ENCODE assay signal across 12 cellular contexts in genomic region chr2:33212151-33212550, GRCh38.
DNase-seq lines count a peak whose midpoint lies in the region; ATAC-seq and TF ChIP-seq lines count a peak whose summit lies in the region.
"Had no signal": no experiment of that assay in that cellular context is flagged by ENCODE, and none has a peak within 500 bp of the region (broad histone marks: within the 10 kb centered on the region; RNA-seq: fewer than 3 reads in every experiment).

No MANE protein-coding gene starts in this region.

- TF ChIP-seq CTCF in RWPE2 (IDR thresholded peaks at IDR 0.05; ENCODE audit: poor library complexity, severe bottlenecking) (no peak), body of pancreas (IDR thresholded peaks at IDR 0.05) (no peak), progenitor cell of endocrine pancreas (IDR thresholded peaks at IDR 0.05; ENCODE audit: unreplicated experiment) (no peak)

- H3K4me2 ChIP-seq in Karpas-422 (ENCODE audit: low read depth, low read length, poor library complexity, severe bottlenecking), result no peak overlapping the region

- no peak overlapping the region for H3K4me3 Mint-ChIP-seq in progenitor cell of endocrine pancreas (ENCODE audit: low read depth)
- H3K4me3 Mint-ChIP-seq: H9 had no signal

- H3K4me1 ChIP-seq in RWPE2 (ENCODE audit: insufficient read depth, poor library complexity, severe bottlenecking) (peaks cover 40% of the 10 kb centered on the region), Karpas-422 (ENCODE audit: low read length) (no peaks in the 10 kb centered on the region), body of pancreas (peaks cover 8% of the 10 kb centered on the region)

- H3K9me3 ChIP-seq in RWPE2 (ENCODE audit: severe bottlenecking) (no peaks in the 10 kb centered on the region), Karpas-422 (ENCODE audit: low read length) (no peaks in the 10 kb centered on the region), body of pancreas (no peaks in the 10 kb centered on the region)

- WGBS in body of pancreas, 2 donors, result 76 to 77% methylated on average over 3 of the region's 3 CpGs

- no peak for TF ChIP-seq POLR2A in body of pancreas (IDR thresholded peaks at IDR 0.05)

- DNase-seq in EH (ENCODE audit: low read depth) (peak; percentile 94), RWPE2 (ENCODE audit: low spot score) (no peak), fibroblast of peridontal ligament (ENCODE audit: extremely low read depth) (peak; percentile 96), pulmonary artery endothelial cell (ENCODE audit: low read depth, low spot score) (peak; percentile 81), Karpas-422 (no peak), body of pancreas (no peak), progenitor cell of endocrine pancreas (ENCODE audit: low spot score, unreplicated experiment) (no peak)
- DNase-seq: activated T-cell treated with anti-CD3 and anti-CD28 coated beads, Interleukin-2, amount 50 U/mL, for 1 hour; H9; left cardiac atrium had no signal

- intact Hi-C loops in body of pancreas (cut with DNase I), result no loop called here

- no peaks in the 10 kb centered on the region for H3K79me2 ChIP-seq in Karpas-422 (ENCODE audit: low read length)

- H3K9ac ChIP-seq in Karpas-422 (ENCODE audit: low read length), result no peak overlapping the region

- no peaks in the 10 kb centered on the region for H3K9me2 ChIP-seq in Karpas-422 (replicated peaks; ENCODE audit: insufficient read depth, low read length)

- no peaks in the 10 kb centered on the region for H3K27me3 Mint-ChIP-seq in progenitor cell of endocrine pancreas

- H3K27me3 ChIP-seq in RWPE2 (ENCODE audit: insufficient read depth, poor library complexity, severe bottlenecking) (no peaks in the 10 kb centered on the region), Karpas-422 (ENCODE audit: low read length) (no peaks in the 10 kb centered on the region), body of pancreas (no peaks in the 10 kb centered on the region)

- H3K4me1 Mint-ChIP-seq in progenitor cell of endocrine pancreas (ENCODE audit: low read depth), result peaks cover 16% of the 10 kb centered on the region

- H3K9me3 Mint-ChIP-seq in progenitor cell of endocrine pancreas (ENCODE audit: low read depth), result peaks cover 4% of the 10 kb centered on the region
- H3K9me3 Mint-ChIP-seq: H9 had no signal

- H3K27ac ChIP-seq in RWPE2 (ENCODE audit: poor library complexity, severe bottlenecking), result peak overlapping the region; percentile 80
- no peak overlapping the region for H3K27ac ChIP-seq in Karpas-422 (ENCODE audit: low read length)
- H3K27ac ChIP-seq in body of pancreas, result no peak overlapping the region

- no peak overlapping the region for H3K4me3 ChIP-seq in RWPE2 (ENCODE audit: severe bottlenecking)
- H3K4me3 ChIP-seq in Karpas-422 (ENCODE audit: low read length), result no peak overlapping the region
- H3K4me3 ChIP-seq in body of pancreas, result no peak overlapping the region
- H3K4me3 ChIP-seq: skin epidermis had no signal

- ATAC-seq in RWPE2 (ENCODE audit: low read depth), result peak; percentile 74
- ATAC-seq in GM18520 (IDR thresholded peaks at IDR 0.05; ENCODE audit: unreplicated experiment), result no peak
- ATAC-seq in body of pancreas, result no peak

- H3K27ac Mint-ChIP-seq in progenitor cell of endocrine pancreas, result no peak overlapping the region
- H3K27ac Mint-ChIP-seq: H9 had no signal

- H4K20me1 ChIP-seq in Karpas-422 (ENCODE audit: insufficient read depth, low read depth, low read length), result no peaks in the 10 kb centered on the region

- peaks cover 4% of the 10 kb centered on the region for H3K36me3 Mint-ChIP-seq in progenitor cell of endocrine pancreas (ENCODE audit: insufficient read depth)

- no peak overlapping the region for H2AFZ ChIP-seq in Karpas-422 (ENCODE audit: low read length)

- no peaks in the 10 kb centered on the region for H3K36me3 ChIP-seq in RWPE2 (ENCODE audit: low read depth)
- H3K36me3 ChIP-seq in Karpas-422 (ENCODE audit: insufficient read depth, low read length), result no peaks in the 10 kb centered on the region
- no peaks in the 10 kb centered on the region for H3K36me3 ChIP-seq in body of pancreas (replicated peaks in 1 of 2; ENCODE audit: insufficient read depth in 1 of 2, low read depth in 2 of 2)

Comparison
In these comparisons a context has a peak if more than half of its experiments do, and no peak if none do; other contexts are left out.
1. DNase-seq: peak in EH (single experiment), fibroblast of peridontal ligament (single experiment) and pulmonary artery endothelial cell (single experiment); none in RWPE2 (single experiment), Karpas-422 (single experiment), body of pancreas (0 of 4) and progenitor cell of endocrine pancreas (single experiment).